1 cellular context compared by ENCODE assay signal in genomic region chr6:33298773-33299236, GRCh38.
A peak's percentile ranks its signal among the peaks of the same experiment; 100 is the strongest.
TF ChIP-seq lines count a peak whose summit lies in the region.

TSS of gene RGL2 (minus strand) at chr6:33298942. CDS start at chr6:33298610, 332 bp downstream.

TF ChIP-seq in K562, 482 proteins besides CTCF, POLR2A, EP300 and RAD21 (continued from another document):
- TF ChIP-seq ZBTB2 (IDR thresholded peaks at IDR 0.05) = peak; percentile 91; the same call in 1 of the 2 replicates
- TF ChIP-seq ZNF134 (CRISPR knock-in tag; conservative IDR thresholded peaks at IDR 0.05) = 0 out of 2 replicates have a peak, but pooled peaks have one; percentile 33
- no peak for TF ChIP-seq HDAC8 (tag; IDR thresholded peaks at IDR 0.05)
- TF ChIP-seq IRF9 (tag; IDR thresholded peaks at IDR 0.05) = no peak
- TF ChIP-seq ZNF75A (CRISPR knock-in tag; IDR thresholded peaks at IDR 0.05) = no peak
- TF ChIP-seq BDP1 (IDR thresholded peaks at IDR 0.05; ENCODE audit: insufficient read depth, insufficient read length) = no peak
- TF ChIP-seq SNAPC5 (CRISPR knock-in tag; IDR thresholded peaks at IDR 0.05) = no peak
- TF ChIP-seq E2F6 (IDR thresholded peaks at IDR 0.05; ENCODE audit: borderline replicate concordance in 1 of 2, extremely low read depth in 1 of 2, insufficient read depth in 1 of 2, insufficient read length in 1 of 2, low read depth in 1 of 2, low read length in 1 of 2, poor library complexity in 1 of 2, severe bottlenecking in 1 of 2) = peak in 1 of 2 experiments; percentile 52
- no peak for TF ChIP-seq FOXA1 (IDR thresholded peaks at IDR 0.05; ENCODE audit: borderline replicate concordance)
- 0 out of 2 replicates have a peak, but pooled peaks have one; percentile 50 for TF ChIP-seq ZNF212 (CRISPR knock-in tag; IDR thresholded peaks at IDR 0.05)
- TF ChIP-seq DEAF1 (CRISPR knock-in tag; IDR thresholded peaks at IDR 0.05) = 0 out of 2 replicates have a peak, but pooled peaks have one; percentile 15
- TF ChIP-seq POLR3A (IDR thresholded peaks at IDR 0.05; ENCODE audit: borderline replicate concordance, extremely low read depth, insufficient read depth, insufficient read length) = no peak
- no peak for TF ChIP-seq BCL6 (CRISPR knock-in tag; IDR thresholded peaks at IDR 0.05)
- TF ChIP-seq SNRNP70 (optimal IDR thresholded peaks at IDR 0.05; ENCODE audit: low read depth, low read length) = no peak
- no peak for TF ChIP-seq NFIC (IDR thresholded peaks at IDR 0.05)
- TF ChIP-seq ZFX (CRISPR knock-in tag; IDR thresholded peaks at IDR 0.05) = no peak; the same call in 1 of the 2 replicates
- no peak for TF ChIP-seq HEY1 (CRISPR knock-in tag; IDR thresholded peaks at IDR 0.05; ENCODE audit: borderline replicate concordance)
- TF ChIP-seq SAFB2 (IDR thresholded peaks at IDR 0.05; ENCODE audit: borderline replicate concordance, low read depth, low read length, severe bottlenecking) = no peak
- TF ChIP-seq RFX5 (IDR thresholded peaks at IDR 0.05; ENCODE audit: low read depth, low read length) = no peak
- peak; percentile 13; the same call in 1 of the 2 replicates for TF ChIP-seq CREM (IDR thresholded peaks at IDR 0.05; ENCODE audit: low read depth)
- TF ChIP-seq ZNF3 (CRISPR knock-in tag; IDR thresholded peaks at IDR 0.05) = no peak
- no peak for TF ChIP-seq KDM5B (IDR thresholded peaks at IDR 0.05; ENCODE audit: insufficient replicate concordance, low read depth, low read length)
- TF ChIP-seq ZNF830 (CRISPR knock-in tag; IDR thresholded peaks at IDR 0.05) = peak; percentile 64; the same call in 1 of the 2 replicates
- no peak for TF ChIP-seq NRF1 (conservative IDR thresholded peaks at IDR 0.05 in 1 of 2, IDR thresholded peaks at IDR 0.05 in 1 of 2)
- no peak for TF ChIP-seq PBX2 (CRISPR knock-in tag; IDR thresholded peaks at IDR 0.05; ENCODE audit: low read depth)
- TF ChIP-seq PBX2 (tag; conservative IDR thresholded peaks at IDR 0.05; ENCODE audit: low read depth) = no peak
- no peak for TF ChIP-seq THRAP3 (IDR thresholded peaks at IDR 0.05; ENCODE audit: borderline replicate concordance)
- TF ChIP-seq E2F4 (CRISPR knock-in tag; IDR thresholded peaks at IDR 0.05; ENCODE audit: low read depth) = no peak
- TF ChIP-seq CHD1 (IDR thresholded peaks at IDR 0.05; ENCODE audit: low read length) = no peak
TF ChIP-seq in K562: peak in this region for 56.
